ENCODE assay signal across 1 cellular context in genomic region chr5:178191661-178192060, GRCh38.
A peak's percentile ranks its signal among the peaks of the same experiment; 100 is the strongest.
TF ChIP-seq lines count a peak whose summit lies in the region.

No MANE protein-coding gene starts in this region.

TF ChIP-seq in HEK293, 187 proteins besides CTCF, POLR2A, EP300 and RAD21 (continued from another document):
- TF ChIP-seq ZNF292 (tag by site-specific recombination; IDR thresholded peaks at IDR 0.05; ENCODE audit: borderline replicate concordance, low read depth) (peak; percentile 68; the same call in 1 of the 2 replicates), PRDM10 (tag by site-specific recombination; IDR thresholded peaks at IDR 0.05) (no peak), ZNF777 (tag by site-specific recombination; IDR thresholded peaks at IDR 0.05; ENCODE audit: borderline replicate concordance) (no peak), ZNF426 (tag by site-specific recombination; IDR thresholded peaks at IDR 0.05) (peak; percentile 75), KLF16 (tag by site-specific recombination; IDR thresholded peaks at IDR 0.05) (no peak), SP2 (tag by site-specific recombination; IDR thresholded peaks at IDR 0.05) (no peak), ZNF132 (tag by site-specific recombination; IDR thresholded peaks at IDR 0.05; ENCODE audit: borderline replicate concordance) (no peak), ZNF571 (tag by site-specific recombination; IDR thresholded peaks at IDR 0.05) (no peak), ZNF654 (tag by site-specific recombination; IDR thresholded peaks at IDR 0.05; ENCODE audit: low read depth) (peak; percentile 23; the same call in 1 of the 2 replicates), ZNF76 (tag by site-specific recombination; IDR thresholded peaks at IDR 0.05; ENCODE audit: borderline replicate concordance, low read depth) (no peak), ZNF169 (tag by site-specific recombination; IDR thresholded peaks at IDR 0.05) (no peak), ZNF324 (tag by site-specific recombination; IDR thresholded peaks at IDR 0.05) (no peak), ZFP69B (tag by site-specific recombination; IDR thresholded peaks at IDR 0.05) (no peak), ZSCAN30 (tag by site-specific recombination; IDR thresholded peaks at IDR 0.05) (no peak), ZNF394 (tag by site-specific recombination; IDR thresholded peaks at IDR 0.05; ENCODE audit: borderline replicate concordance) (peak; percentile 86; the same call in 1 of the 2 replicates), REST (tag by site-specific recombination; IDR thresholded peaks at IDR 0.05) (no peak), ZNF10 (tag by site-specific recombination; IDR thresholded peaks at IDR 0.05) (no peak), ZBTB7A (tag by site-specific recombination; IDR thresholded peaks at IDR 0.05; ENCODE audit: low read depth) (no peak), ZNF223 (tag by site-specific recombination; IDR thresholded peaks at IDR 0.05) (0 out of 2 replicates have a peak, but pooled peaks have one; percentile 26), OSR2 (tag by site-specific recombination; IDR thresholded peaks at IDR 0.05) (no peak), ZBTB8A (tag by site-specific recombination; IDR thresholded peaks at IDR 0.05) (peak; percentile 61), ZNF596 (tag by site-specific recombination; IDR thresholded peaks at IDR 0.05) (no peak), ZBTB6 (tag by site-specific recombination; IDR thresholded peaks at IDR 0.05) (no peak), ZNF670 (tag by site-specific recombination; IDR thresholded peaks at IDR 0.05; ENCODE audit: low read depth) (no peak), ZNF623 (tag by site-specific recombination; IDR thresholded peaks at IDR 0.05) (peak; percentile 53), ZNF629 (tag by site-specific recombination; IDR thresholded peaks at IDR 0.05) (no peak)
- TF ChIP-seq, protein P1, sequence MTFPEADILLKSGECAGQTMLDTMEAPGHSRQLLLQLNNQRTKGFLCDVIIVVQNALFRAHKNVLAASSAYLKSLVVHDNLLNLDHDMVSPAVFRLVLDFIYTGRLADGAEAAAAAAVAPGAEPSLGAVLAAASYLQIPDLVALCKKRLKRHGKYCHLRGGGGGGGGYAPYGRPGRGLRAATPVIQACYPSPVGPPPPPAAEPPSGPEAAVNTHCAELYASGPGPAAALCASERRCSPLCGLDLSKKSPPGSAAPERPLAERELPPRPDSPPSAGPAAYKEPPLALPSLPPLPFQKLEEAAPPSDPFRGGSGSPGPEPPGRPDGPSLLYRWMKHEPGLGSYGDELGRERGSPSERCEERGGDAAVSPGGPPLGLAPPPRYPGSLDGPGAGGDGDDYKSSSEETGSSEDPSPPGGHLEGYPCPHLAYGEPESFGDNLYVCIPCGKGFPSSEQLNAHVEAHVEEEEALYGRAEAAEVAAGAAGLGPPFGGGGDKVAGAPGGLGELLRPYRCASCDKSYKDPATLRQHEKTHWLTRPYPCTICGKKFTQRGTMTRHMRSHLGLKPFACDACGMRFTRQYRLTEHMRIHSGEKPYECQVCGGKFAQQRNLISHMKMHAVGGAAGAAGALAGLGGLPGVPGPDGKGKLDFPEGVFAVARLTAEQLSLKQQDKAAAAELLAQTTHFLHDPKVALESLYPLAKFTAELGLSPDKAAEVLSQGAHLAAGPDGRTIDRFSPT (tag by site-specific recombination; IDR thresholded peaks at IDR 0.05): no peak
- TF ChIP-seq, protein P2, sequence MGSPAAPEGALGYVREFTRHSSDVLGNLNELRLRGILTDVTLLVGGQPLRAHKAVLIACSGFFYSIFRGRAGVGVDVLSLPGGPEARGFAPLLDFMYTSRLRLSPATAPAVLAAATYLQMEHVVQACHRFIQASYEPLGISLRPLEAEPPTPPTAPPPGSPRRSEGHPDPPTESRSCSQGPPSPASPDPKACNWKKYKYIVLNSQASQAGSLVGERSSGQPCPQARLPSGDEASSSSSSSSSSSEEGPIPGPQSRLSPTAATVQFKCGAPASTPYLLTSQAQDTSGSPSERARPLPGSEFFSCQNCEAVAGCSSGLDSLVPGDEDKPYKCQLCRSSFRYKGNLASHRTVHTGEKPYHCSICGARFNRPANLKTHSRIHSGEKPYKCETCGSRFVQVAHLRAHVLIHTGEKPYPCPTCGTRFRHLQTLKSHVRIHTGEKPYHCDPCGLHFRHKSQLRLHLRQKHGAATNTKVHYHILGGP (tag by site-specific recombination; IDR thresholded peaks at IDR 0.05): no peak
